35 cellular contexts compared by ENCODE assay signal in the genomic region with DNA sequence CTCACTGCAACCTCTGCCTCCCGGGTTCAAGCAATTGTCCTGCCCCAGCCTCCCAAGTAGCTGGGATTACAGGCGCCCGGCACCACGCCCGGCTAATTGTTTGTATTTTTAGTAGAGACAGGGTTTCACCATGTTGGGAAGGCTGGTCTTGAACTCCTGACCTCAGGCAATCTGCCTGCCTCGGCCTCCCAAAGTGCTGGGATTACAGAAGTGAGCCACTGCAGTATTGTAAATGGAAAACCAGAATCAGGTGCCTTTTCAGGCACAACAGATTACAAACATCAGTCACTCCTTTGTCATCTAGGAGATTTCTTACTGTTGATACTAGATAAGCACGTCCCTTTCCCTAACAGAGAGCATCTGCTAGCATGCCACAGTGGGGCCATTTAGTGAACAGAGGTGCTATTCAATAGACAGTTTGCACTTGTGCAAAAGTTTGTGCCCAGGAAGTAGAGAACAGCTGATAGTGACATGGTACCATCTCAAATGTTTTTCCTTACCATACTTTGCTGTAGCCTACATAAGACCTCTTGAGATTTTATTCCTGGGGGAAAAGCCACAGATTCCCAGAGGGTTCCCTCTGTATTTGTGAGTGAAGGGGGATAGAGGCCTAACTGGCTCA.
"Had no signal": no experiment of that assay in that cellular context is flagged by ENCODE, and none has a peak within 500 bp of the region (broad histone marks: within the 10 kb centered on the region; RNA-seq: fewer than 3 reads in every experiment).

No MANE protein-coding gene starts in this region.

- H3K4me1 Mint-ChIP-seq: activated B cell treated with CpG ODN at 0.5 μM for 24 hours; activated CD8-positive, alpha-beta memory T cell treated with anti-CD3 and anti-CD28 coated beads, Interleukin-2, amount 10 ng/mL, durations not matched to agents 7 days and 5 days; activated naive CD4-positive, alpha-beta T cell treated with anti-CD3 and anti-CD28 coated beads, Interleukin-2, amount 10 ng/mL, durations not matched to agents 7 days and 5 days; activated naive CD8-positive, alpha-beta T cell treated with anti-CD3 and anti-CD28 coated beads, Interleukin-2, amount 50 U/mL, for 24 hours; brain had no signal

- DNase-seq: activated B cell treated with CpG ODN at 0.5 μM for 24 hours; activated CD4-positive, alpha-beta memory T cell treated with anti-CD3 and anti-CD28 coated beads for 36 hours; activated CD4-positive, alpha-beta T cell treated with anti-CD3 and anti-CD28 coated beads for 4 hours; activated CD4-positive, alpha-beta T cell treated with anti-CD3 and anti-CD28 coated beads, Interleukin-2, amount 50 U/mL, for 1 hour; activated CD4-positive, CD25-positive, alpha-beta regulatory T cell treated with anti-CD3 and anti-CD28 coated beads, Interleukin-2, amount 50 U/mL, for 72 hours; activated CD8-positive, alpha-beta memory T cell treated with anti-CD3 and anti-CD28 coated beads for 24 hours; activated CD8-positive, alpha-beta memory T cell treated with anti-CD3 and anti-CD28 coated beads, Interleukin-2, amount 10 ng/mL, durations not matched to agents 7 days and 5 days; activated CD8-positive, alpha-beta memory T cell treated with anti-CD3 and anti-CD28 coated beads, Interleukin-2, amount 50 U/mL, for 48 hours; activated effector memory CD4-positive, alpha-beta T cell treated with Interleukin-2 at 50 U/mL for 16 hours; activated naive CD4-positive, alpha-beta T cell treated with anti-CD3 and anti-CD28 coated beads, Interleukin-2, amount 10 ng/mL, durations not matched to agents 7 days and 5 days; activated naive CD8-positive, alpha-beta T cell treated with anti-CD3 and anti-CD28 coated beads, Interleukin-2, amount 50 U/mL, for 24 hours; activated T-cell treated with anti-CD3 and anti-CD28 coated beads, Interleukin-2, amount 50 U/mL, for 48 hours; anterior cingulate cortex; caudate nucleus; cerebellar nuclear complex; MM.1S; NCI-H1105; NCI-H1417 treated with DMSO at 0.1 percent for 48 hours; NCI-H187 treated with DMSO at 0.1 percent for 48 hours; NCI-H2081; NCI-H226; NCI-H446 treated with DMSO at 0.1 percent for 48 hours; NCI-H524; NCI-H69; SHP77; T-helper 1 cell; T-helper 2 cell; T-helper 9 cell had no signal

- H3K27me3 Mint-ChIP-seq: activated B cell treated with CpG ODN at 0.5 μM for 24 hours; activated CD4-positive, alpha-beta memory T cell treated with anti-CD3 and anti-CD28 coated beads for 36 hours; activated naive CD8-positive, alpha-beta T cell treated with anti-CD3 and anti-CD28 coated beads, Interleukin-2, amount 50 U/mL, for 24 hours; brain had no signal

- H3K36me3 ChIP-seq: SJSA1 had no signal

- H3K27ac Mint-ChIP-seq: activated B cell treated with CpG ODN at 0.5 μM for 24 hours; activated CD4-positive, alpha-beta memory T cell treated with anti-CD3 and anti-CD28 coated beads for 36 hours; activated CD8-positive, alpha-beta memory T cell treated with anti-CD3 and anti-CD28 coated beads, Interleukin-2, amount 10 ng/mL, durations not matched to agents 7 days and 5 days; activated naive CD4-positive, alpha-beta T cell treated with anti-CD3 and anti-CD28 coated beads, Interleukin-2, amount 10 ng/mL, durations not matched to agents 7 days and 5 days; activated naive CD8-positive, alpha-beta T cell; activated naive CD8-positive, alpha-beta T cell treated with anti-CD3 and anti-CD28 coated beads, Interleukin-2, amount 50 U/mL, for 24 hours; brain had no signal

- H3K9me3 Mint-ChIP-seq: activated B cell treated with CpG ODN at 0.5 μM for 24 hours; activated CD4-positive, alpha-beta memory T cell treated with anti-CD3 and anti-CD28 coated beads for 36 hours; activated naive CD4-positive, alpha-beta T cell treated with anti-CD3 and anti-CD28 coated beads, Interleukin-2, amount 10 ng/mL, durations not matched to agents 7 days and 5 days; activated naive CD8-positive, alpha-beta T cell treated with anti-CD3 and anti-CD28 coated beads, Interleukin-2, amount 50 U/mL, for 24 hours; brain had no signal

- ATAC-seq: activated CD8-positive, alpha-beta memory T cell treated with anti-CD3 and anti-CD28 coated beads, Interleukin-2, amount 10 ng/mL, durations not matched to agents 7 days and 5 days; activated naive CD8-positive, alpha-beta T cell treated with anti-CD3 and anti-CD28 coated beads, Interleukin-2, amount 50 U/mL, for 24 hours; Panc1; SK-N-SH treated with all-trans-retinoic acid at 6 μM for 48 hours had no signal

- H3K27ac ChIP-seq: SJSA1, VCaP had no signal

- FAIRE-seq: bronchial epithelial cell had no signal

- H3K36me3 Mint-ChIP-seq: activated CD4-positive, alpha-beta memory T cell treated with anti-CD3 and anti-CD28 coated beads for 36 hours; activated CD8-positive, alpha-beta memory T cell treated with anti-CD3 and anti-CD28 coated beads, Interleukin-2, amount 10 ng/mL, durations not matched to agents 7 days and 5 days; activated naive CD4-positive, alpha-beta T cell treated with anti-CD3 and anti-CD28 coated beads, Interleukin-2, amount 10 ng/mL, durations not matched to agents 7 days and 5 days; brain had no signal

- H3K4me3 Mint-ChIP-seq: activated B cell treated with CpG ODN at 0.5 μM for 24 hours; activated CD4-positive, alpha-beta memory T cell treated with anti-CD3 and anti-CD28 coated beads for 36 hours; activated CD8-positive, alpha-beta memory T cell treated with anti-CD3 and anti-CD28 coated beads, Interleukin-2, amount 10 ng/mL, durations not matched to agents 7 days and 5 days; activated naive CD4-positive, alpha-beta T cell treated with anti-CD3 and anti-CD28 coated beads, Interleukin-2, amount 10 ng/mL, durations not matched to agents 7 days and 5 days; activated naive CD8-positive, alpha-beta T cell; activated naive CD8-positive, alpha-beta T cell treated with anti-CD3 and anti-CD28 coated beads, Interleukin-2, amount 50 U/mL, for 24 hours; brain had no signal

- H3K4me3 ChIP-seq: SJSA1 had no signal

- H3K9me3 ChIP-seq: SJSA1 had no signal

- H3K4me1 ChIP-seq: SJSA1 had no signal
